Comparison of ENCODE assay signal across 8 cellular contexts in genomic region chrX:134460861-134461218, GRCh38. TPM values are rescaled to one million over a fixed set of nuclear protein-coding genes. Genes with fewer than 3 reads are reported as not detected.
DNase-seq lines count a peak whose midpoint lies in the region; ATAC-seq, FAIRE-seq and TF ChIP-seq lines count a peak whose summit lies in the region.

No MANE protein-coding gene starts in this region.

- no peaks in the 10 kb centered on the region for H3K36me3 Mint-ChIP-seq in endothelial cell (ENCODE audit: low read depth, unreplicated experiment)

- FAIRE-seq in GM19239 (lab: Jason Lieb, UNC): peak; percentile 74
- FAIRE-seq in RCC 7860 (lab: Jason Lieb, UNC): no peak

- H3K36me3 ChIP-seq in Peyer's patch (no peaks in the 10 kb centered on the region), neutrophil (no peaks in the 10 kb centered on the region)

- H3K9me3 ChIP-seq in Peyer's patch: no peaks in the 10 kb centered on the region
- H3K9me3 ChIP-seq in neutrophil: no peaks in the 10 kb centered on the region

- no peak overlapping the region for H3K27ac Mint-ChIP-seq in endothelial cell (ENCODE audit: unreplicated experiment)

- H3K27me3 ChIP-seq in Peyer's patch: no peaks in the 10 kb centered on the region
- H3K27me3 ChIP-seq in neutrophil: no peaks in the 10 kb centered on the region

- H3K27me3 Mint-ChIP-seq in endothelial cell (ENCODE audit: unreplicated experiment): no peaks in the 10 kb centered on the region

- H3K9me3 Mint-ChIP-seq in endothelial cell (ENCODE audit: unreplicated experiment): no peaks in the 10 kb centered on the region

- TF ChIP-seq POLR2A in Peyer's patch (IDR thresholded peaks at IDR 0.05): no peak

- H3K4me1 ChIP-seq in Peyer's patch (peaks cover 0 to 6% (median 0%) of the 10 kb centered on the region in 4 donors), neutrophil (ENCODE audit: control insufficient read depth in 1 of 2, insufficient read depth in 1 of 2, low read depth in 1 of 2, low read length in 1 of 2) (peaks cover 10 to 15% of the 10 kb centered on the region in 2 experiments)

- H3K4me3 ChIP-seq in Peyer's patch (peak overlapping the region; percentile 56 to 80 (median 66)), neutrophil (ENCODE audit: low read depth in 1 of 2, low read length in 1 of 2) (peak overlapping the region; percentile 60 to 61)

- no peaks in the 10 kb centered on the region for H3K4me1 Mint-ChIP-seq in endothelial cell (ENCODE audit: unreplicated experiment)

- peak overlapping the region; percentile 90 for H3K4me3 Mint-ChIP-seq in endothelial cell (ENCODE audit: unreplicated experiment)

- DNase-seq in AG20443 (ENCODE audit: low spot score) (peak; percentile 3), GM19239 (ENCODE audit: insufficient read length, low spot score) (no peak), Peyer's patch (no peak), endothelial cell (ENCODE audit: low spot score) (no peak), middle frontal gyrus (ENCODE audit: extremely low spot score, low spot score) (no peak), RCC 7860 (ENCODE audit: low spot score) (no peak), omental fat pad (ENCODE audit: low spot score) (no peak)

- H3K27ac ChIP-seq in Peyer's patch (peak overlapping the region; percentile 77 to 90 (median 82)), neutrophil (no peak overlapping the region)

- no peak for ATAC-seq in omental fat pad (ENCODE audit: low FRiP score)

- no peak for TF ChIP-seq CTCF in Peyer's patch (IDR thresholded peaks at IDR 0.05)
- no peak for TF ChIP-seq CTCF in endothelial cell (IDR thresholded peaks at IDR 0.05; ENCODE audit: unreplicated experiment)
- TF ChIP-seq CTCF in neutrophil (IDR thresholded peaks at IDR 0.05): no peak
- TF ChIP-seq CTCF in omental fat pad (IDR thresholded peaks at IDR 0.05): no peak

RNA-seq across cellular contexts. Expression of gene HPRT1, which starts 0.9 kb away (rescaled TPM):
- 10 to 100 TPM; 11.6 to 19.4 (median 17.6) TPM for total RNA-seq in Peyer's patch
- 10.5 TPM for total RNA-seq in endothelial cell (ENCODE audit: unreplicated experiment)
- total RNA-seq in omental fat pad: 10 to 100 TPM in 2 of 4 donors, 1 to 10 TPM in 2; 6.9 to 21.7 (median 10.6) TPM
